ENCODE assay signal across 1 cellular context in the genomic region with DNA sequence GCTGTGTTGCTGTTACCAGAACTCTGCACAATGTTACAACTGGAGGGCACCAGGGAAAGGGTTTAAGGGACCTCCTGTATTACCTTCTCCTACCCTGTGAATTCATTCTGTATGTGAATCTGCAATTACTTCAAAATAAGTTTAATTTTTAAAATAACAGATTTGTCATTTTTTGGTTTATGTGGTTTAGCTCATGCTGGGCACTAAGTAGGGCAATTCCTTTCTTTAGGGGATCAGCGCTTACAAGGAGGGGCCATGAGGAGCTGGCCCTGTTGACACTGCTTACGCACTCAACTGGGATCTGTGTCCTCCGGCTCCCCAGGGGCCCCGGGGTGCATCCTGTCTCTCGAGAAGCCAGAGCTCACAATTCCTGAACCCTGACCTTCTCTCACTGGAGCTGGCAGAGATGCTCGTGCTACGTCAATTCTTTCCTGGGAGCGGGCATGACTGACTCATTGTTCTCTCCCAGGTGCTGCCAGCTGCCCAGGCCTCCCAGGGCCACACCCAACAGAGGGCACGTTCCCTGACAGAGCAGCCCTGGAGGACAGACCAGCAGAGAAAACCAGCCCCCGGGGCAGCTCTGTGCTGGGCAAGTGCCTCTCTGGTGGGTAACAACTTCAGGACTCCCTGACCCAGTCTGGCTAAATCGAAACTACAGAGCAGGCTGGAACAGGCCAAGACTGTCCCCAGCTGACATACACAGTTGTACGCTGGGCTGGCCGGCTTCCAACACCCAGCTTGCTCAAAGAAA.
TF ChIP-seq lines count a peak whose summit lies in the region.

No MANE protein-coding gene starts in this region.

TF ChIP-seq in IMR-90, 13 proteins besides CTCF, POLR2A, EP300 and RAD21:
- no peak for TF ChIP-seq MAZ (IDR thresholded peaks at IDR 0.05; ENCODE audit: borderline replicate concordance, low read depth, low read length)
- no peak for TF ChIP-seq RCOR1 (IDR thresholded peaks at IDR 0.05; ENCODE audit: insufficient replicate concordance, low read length)
- no peak for TF ChIP-seq MXI1 (IDR thresholded peaks at IDR 0.05; ENCODE audit: borderline replicate concordance, low read depth, low read length)
- 0 out of 2 replicates have a peak, but pooled peaks have one; percentile 15 for TF ChIP-seq BHLHE40 (IDR thresholded peaks at IDR 0.05; ENCODE audit: low read depth, low read length)
- TF ChIP-seq CHD1 (IDR thresholded peaks at IDR 0.05; ENCODE audit: low read depth, low read length): no peak
- TF ChIP-seq FOS (IDR thresholded peaks at IDR 0.05; ENCODE audit: low read depth, low read length): no peak
TF ChIP-seq in IMR-90: peak in this region for 1.
